ENCODE assay signal across 9 cellular contexts in the genomic region with DNA sequence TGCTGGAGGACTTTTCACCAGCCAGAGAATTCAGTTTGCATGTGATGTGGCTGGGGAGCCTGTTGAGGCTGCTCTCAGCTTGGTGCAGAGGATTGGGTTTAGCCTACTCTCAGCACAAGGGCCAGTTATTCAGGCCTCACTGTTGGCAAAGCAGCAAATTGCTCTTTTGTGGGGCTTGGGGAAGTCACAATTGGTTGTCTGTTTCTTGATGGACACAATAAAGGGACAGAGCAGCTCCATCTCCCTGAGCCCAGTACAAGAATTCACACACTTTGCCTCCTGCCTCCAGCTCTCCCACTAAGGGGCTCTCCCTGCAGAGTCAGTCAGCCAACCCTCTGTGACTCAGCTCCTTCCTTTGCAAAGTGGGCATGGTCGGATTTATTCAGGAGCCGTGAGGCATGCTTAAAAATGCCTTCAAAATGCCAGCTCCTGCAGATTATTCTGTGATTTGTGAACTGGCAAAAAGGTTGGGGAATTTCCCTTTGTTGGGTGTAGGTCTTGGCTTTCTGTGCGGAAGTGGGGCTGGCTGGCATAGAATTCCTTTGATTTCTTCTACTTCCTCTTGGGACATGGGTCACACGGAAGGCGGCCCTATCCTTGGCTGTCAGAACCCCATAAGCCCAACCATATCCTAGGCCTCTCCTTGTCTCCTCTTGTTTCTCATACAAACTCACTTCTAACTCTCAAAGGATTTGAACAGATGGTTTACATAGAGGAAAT.
DNase-seq lines count a peak whose midpoint lies in the region; ATAC-seq and TF ChIP-seq lines count a peak whose summit lies in the region.
"Had no signal": no experiment of that assay in that cellular context is flagged by ENCODE, and none has a peak within 500 bp of the region (broad histone marks: within the 10 kb centered on the region; RNA-seq: fewer than 3 reads in every experiment).

No MANE protein-coding gene starts in this region.

- no peak overlapping the region for H3K27ac Mint-ChIP-seq in mesothelial cell of epicardium
- H3K27ac Mint-ChIP-seq in stimulated activated naive CD8-positive, alpha-beta T cell treated with anti-CD3 and anti-CD28 coated beads, Interleukin-15, amount 100 ng/mL, for 72 hours = no peak overlapping the region

- intact Hi-C loops in heart left ventricle (cut with DNase I) = no loop called here

- H3K4me1 ChIP-seq in heart left ventricle = peaks cover 0 to 19% (median 0%) of the 10 kb centered on the region in 12 donors
- H3K4me1 ChIP-seq: adrenal gland had no signal

- 45 to 71% (median 63%) methylated on average over 5 of the region's 5 CpGs for WGBS in heart left ventricle, 4 donors

- H3K27ac ChIP-seq in heart left ventricle (peak overlapping the region in 4 of 12 donors; percentile 15 to 80 (median 32)), WERI-Rb-1 (no peak overlapping the region)

- H3K9me3 ChIP-seq in heart left ventricle = peaks cover 0 to 18% (median 0%) of the 10 kb centered on the region in 12 donors
- H3K9me3 ChIP-seq in WERI-Rb-1 (ENCODE audit: severe bottlenecking) = peaks cover 7% of the 10 kb centered on the region
- H3K9me3 ChIP-seq: adrenal gland had no signal

- TF ChIP-seq POLR2A in heart left ventricle (IDR thresholded peaks at IDR 0.05) = no peak

- peak; percentile 49 for DNase-seq in G401 (ENCODE audit: low spot score)
- DNase-seq in anterior cingulate cortex (lab: John Stamatoyannopoulos, UW) = peak in 56 of 58 donors; percentile 7 to 97 (median 80)
- DNase-seq in heart left ventricle = no peak
- DNase-seq in retinal pigment epithelial cell (ENCODE audit: low read depth) = peak; percentile 64
- DNase-seq in mesothelial cell of epicardium (ENCODE audit: low spot score in 2 of 2, unreplicated experiment in 2 of 2) = no peak
- no peak for DNase-seq in WERI-Rb-1
- no peak for DNase-seq in activated T-cell treated with anti-CD3 and anti-CD28 coated beads, Interleukin-2, amount 50 U/mL, for 4 hours
- DNase-seq in stimulated activated naive CD8-positive, alpha-beta T cell treated with anti-CD3 and anti-CD28 coated beads, Interleukin-15, amount 100 ng/mL, for 72 hours = no peak

- in situ Hi-C loops in G401 (cut with HindIII; ENCODE audit: low sequenced_read_pairs) = no loop called here

- no peaks in the 10 kb centered on the region for H3K36me3 Mint-ChIP-seq in mesothelial cell of epicardium
- H3K36me3 Mint-ChIP-seq in activated T-cell treated with anti-CD3 and anti-CD28 coated beads, Interleukin-2, amount 50 U/mL, for 4 hours (ENCODE audit: insufficient read depth) = no peaks in the 10 kb centered on the region

- no peak overlapping the region for H3K4me3 ChIP-seq in heart left ventricle
- no peak overlapping the region for H3K4me3 ChIP-seq in retinal pigment epithelial cell (ENCODE audit: low read length)
- no peak overlapping the region for H3K4me3 ChIP-seq in WERI-Rb-1 (ENCODE audit: low read depth, low read length)
- H3K4me3 ChIP-seq: adrenal gland had no signal

- H3K36me3 ChIP-seq in heart left ventricle (no peaks in the 10 kb centered on the region), WERI-Rb-1 (no peaks in the 10 kb centered on the region)
- H3K36me3 ChIP-seq: adrenal gland had no signal

- peak in 3 of 4 donors; percentile 39 to 64 (median 54) for ATAC-seq in heart left ventricle
- no peak for ATAC-seq in activated T-cell treated with anti-CD3 and anti-CD28 coated beads, Interleukin-2, amount 50 U/mL, for 4 hours
- ATAC-seq in stimulated activated naive CD8-positive, alpha-beta T cell treated with anti-CD3 and anti-CD28 coated beads, Interleukin-15, amount 100 ng/mL, for 72 hours = no peak

- TF ChIP-seq CTCF in heart left ventricle (IDR thresholded peaks at IDR 0.05) (no peak), retinal pigment epithelial cell (conservative IDR thresholded peaks at IDR 0.05; ENCODE audit: low read depth, low read length) (no peak), mesothelial cell of epicardium (IDR thresholded peaks at IDR 0.05; ENCODE audit: unreplicated experiment) (no peak), WERI-Rb-1 (IDR thresholded peaks at IDR 0.05; ENCODE audit: low read depth, low read length) (no peak)

- H3K27me3 ChIP-seq in heart left ventricle (no peaks in the 10 kb centered on the region), WERI-Rb-1 (ENCODE audit: insufficient read depth, low read depth, severe bottlenecking) (no peaks in the 10 kb centered on the region)
- H3K27me3 ChIP-seq: adrenal gland had no signal

- H3K4me1 Mint-ChIP-seq in mesothelial cell of epicardium = no peaks in the 10 kb centered on the region
- peaks cover 7% of the 10 kb centered on the region for H3K4me1 Mint-ChIP-seq in activated T-cell treated with anti-CD3 and anti-CD28 coated beads, Interleukin-2, amount 50 U/mL, for 4 hours (ENCODE audit: low read depth)
- H3K4me1 Mint-ChIP-seq in stimulated activated naive CD8-positive, alpha-beta T cell treated with anti-CD3 and anti-CD28 coated beads, Interleukin-15, amount 100 ng/mL, for 72 hours = peaks cover 6% of the 10 kb centered on the region

- H3K9me3 Mint-ChIP-seq in mesothelial cell of epicardium = peaks cover 33% of the 10 kb centered on the region
- H3K9me3 Mint-ChIP-seq in activated T-cell treated with anti-CD3 and anti-CD28 coated beads, Interleukin-2, amount 50 U/mL, for 4 hours = no peaks in the 10 kb centered on the region
- H3K9me3 Mint-ChIP-seq in stimulated activated naive CD8-positive, alpha-beta T cell treated with anti-CD3 and anti-CD28 coated beads, Interleukin-15, amount 100 ng/mL, for 72 hours = peaks cover 4 to 14% of the 10 kb centered on the region in 2 donors

- H3K27me3 Mint-ChIP-seq in mesothelial cell of epicardium (ENCODE audit: low read depth) = no peaks in the 10 kb centered on the region
- H3K27me3 Mint-ChIP-seq in activated T-cell treated with anti-CD3 and anti-CD28 coated beads, Interleukin-2, amount 50 U/mL, for 4 hours (ENCODE audit: low read depth) = no peaks in the 10 kb centered on the region
- H3K27me3 Mint-ChIP-seq in stimulated activated naive CD8-positive, alpha-beta T cell treated with anti-CD3 and anti-CD28 coated beads, Interleukin-15, amount 100 ng/mL, for 72 hours = no peaks in the 10 kb centered on the region

- no peak overlapping the region for H3K4me3 Mint-ChIP-seq in mesothelial cell of epicardium
- H3K4me3 Mint-ChIP-seq in activated T-cell treated with anti-CD3 and anti-CD28 coated beads, Interleukin-2, amount 50 U/mL, for 4 hours = no peak overlapping the region
- no peak overlapping the region for H3K4me3 Mint-ChIP-seq in stimulated activated naive CD8-positive, alpha-beta T cell treated with anti-CD3 and anti-CD28 coated beads, Interleukin-15, amount 100 ng/mL, for 72 hours

Comparison
In these comparisons a context has a peak if more than half of its experiments do, and no peak if none do; other contexts are left out.
1. DNase-seq: peak in G401 (single experiment), anterior cingulate cortex (56 of 58) and retinal pigment epithelial cell (single experiment); none in heart left ventricle (0 of 5), mesothelial cell of epicardium (0 of 2), WERI-Rb-1 (single experiment), activated T-cell treated with anti-CD3 and anti-CD28 coated beads, Interleukin-2, amount 50 U/mL, for 4 hours (single experiment) and stimulated activated naive CD8-positive, alpha-beta T cell treated with anti-CD3 and anti-CD28 coated beads, Interleukin-15, amount 100 ng/mL, for 72 hours (0 of 2).
2. ATAC-seq: peak in heart left ventricle (3 of 4); none in activated T-cell treated with anti-CD3 and anti-CD28 coated beads, Interleukin-2, amount 50 U/mL, for 4 hours (0 of 2) and stimulated activated naive CD8-positive, alpha-beta T cell treated with anti-CD3 and anti-CD28 coated beads, Interleukin-15, amount 100 ng/mL, for 72 hours (single experiment).